Comparison of ENCODE assay signal across 17 cellular contexts in the genomic region with DNA sequence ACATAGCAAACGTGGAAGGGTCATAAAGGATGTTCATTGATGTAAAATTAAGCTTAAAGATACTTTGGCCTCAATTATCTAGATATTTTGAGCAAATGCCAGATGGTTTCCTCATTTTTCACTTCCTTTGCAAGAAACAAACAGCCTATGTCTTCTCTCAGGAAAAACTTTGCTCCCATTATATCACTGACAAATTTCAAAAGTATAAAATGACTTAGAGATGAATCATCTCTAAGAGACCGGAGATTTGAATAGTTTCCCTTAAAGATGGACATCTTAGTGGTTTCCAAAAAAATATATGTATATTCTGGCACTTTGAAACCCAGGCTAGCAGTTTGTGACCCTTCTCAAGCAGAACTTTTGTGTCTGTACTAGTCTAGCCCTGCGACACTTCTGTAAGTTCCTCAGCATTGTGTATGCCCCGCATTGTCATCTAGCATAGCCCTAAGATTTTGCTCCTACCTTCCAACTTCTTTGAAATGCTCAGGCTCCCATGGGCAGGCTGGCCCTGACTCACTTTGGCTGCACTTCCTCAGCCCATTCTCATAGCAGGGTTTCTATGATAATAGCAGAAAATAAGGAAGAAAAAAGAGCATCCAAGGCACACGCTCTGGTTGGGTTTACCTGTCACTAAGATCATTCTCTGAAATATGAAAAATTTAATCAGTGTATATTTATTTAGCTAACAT. TPM values are rescaled to one million over a fixed set of nuclear protein-coding genes. Genes with fewer than 3 reads are reported as not detected.
"Had no signal": no experiment of that assay in that cellular context is flagged by ENCODE, and none has a peak within 500 bp of the region (broad histone marks: within the 10 kb centered on the region; RNA-seq: fewer than 3 reads in every experiment).

No MANE protein-coding gene starts in this region.

- H3K9me3 ChIP-seq: right atrium auricular region, transverse colon had no signal

- H3K27ac ChIP-seq: right atrium auricular region, transverse colon had no signal

- H3K4me3 ChIP-seq: lung, right atrium auricular region, transverse colon had no signal

- H3K36me3 ChIP-seq: right atrium auricular region, transverse colon had no signal

- H3K27ac Mint-ChIP-seq: activated naive CD4-positive, alpha-beta T cell treated with anti-CD3 and anti-CD28 coated beads, Interleukin-2, amount 50 U/mL, for 72 hours; effector memory CD8-positive, alpha-beta T cell; immature natural killer cell; stimulated activated memory B cell treated with anti-CD40 and anti-IgM and Interleukin-4, amounts not matched to agents 10 μg/mL and 1 μg/mL and 100 μg/mL, for 72 hours had no signal

- ATAC-seq: activated naive CD4-positive, alpha-beta T cell treated with anti-CD3 and anti-CD28 coated beads, Interleukin-2, amount 50 U/mL, for 72 hours; activated T-cell treated with anti-CD3 and anti-CD28 coated beads, Interleukin-2, amount 50 U/mL, for 4 hours; effector memory CD8-positive, alpha-beta T cell; left cardiac atrium; stimulated activated memory B cell treated with anti-CD40 and anti-IgM and Interleukin-4, amounts not matched to agents 10 μg/mL and 1 μg/mL and 100 μg/mL, for 72 hours had no signal

- H3K9me3 Mint-ChIP-seq: activated T-cell treated with anti-CD3 and anti-CD28 coated beads, Interleukin-2, amount 50 U/mL, for 4 hours had no signal

- DNase-seq: activated CD4-positive, alpha-beta T cell treated with anti-CD3 and anti-CD28 coated beads for 1 hour; activated CD4-positive, alpha-beta T cell treated with anti-CD3 and anti-CD28 coated beads, Interleukin-2, amount 50 U/mL, for 48 hours; activated effector memory CD4-positive, alpha-beta T cell treated with anti-CD3 and anti-CD28 coated beads, Interleukin-2, amount 50 U/mL, for 16 hours; activated T-cell treated with anti-CD3 and anti-CD28 coated beads, Interleukin-2, amount 50 U/mL, for 4 hours; amniotic stem cell; effector memory CD8-positive, alpha-beta T cell; erythroblast; immature natural killer cell; left cardiac atrium; midbrain; posterior cingulate gyrus; transverse colon had no signal

- H3K27me3 ChIP-seq: right atrium auricular region had no signal

- H3K4me1 Mint-ChIP-seq: immature natural killer cell; stimulated activated memory B cell treated with anti-CD40 and anti-IgM and Interleukin-4, amounts not matched to agents 10 μg/mL and 1 μg/mL and 100 μg/mL, for 72 hours had no signal

- H3K4me1 ChIP-seq: right atrium auricular region, transverse colon had no signal

- H3K4me3 Mint-ChIP-seq: activated T-cell treated with anti-CD3 and anti-CD28 coated beads, Interleukin-2, amount 50 U/mL, for 4 hours; effector memory CD8-positive, alpha-beta T cell; immature natural killer cell; stimulated activated memory B cell treated with anti-CD40 and anti-IgM and Interleukin-4, amounts not matched to agents 10 μg/mL and 1 μg/mL and 100 μg/mL, for 72 hours had no signal

- H3K36me3 Mint-ChIP-seq: activated naive CD4-positive, alpha-beta T cell treated with anti-CD3 and anti-CD28 coated beads, Interleukin-2, amount 50 U/mL, for 72 hours; immature natural killer cell; stimulated activated memory B cell treated with anti-CD40 and anti-IgM and Interleukin-4, amounts not matched to agents 10 μg/mL and 1 μg/mL and 100 μg/mL, for 72 hours had no signal

RNA-seq across cellular contexts. Expression of gene POU3F2, which starts 25.7 kb away (rescaled TPM):
- total RNA-seq: activated naive CD4-positive, alpha-beta T cell treated with anti-CD3 and anti-CD28 coated beads, Interleukin-2, amount 50 U/mL, for 72 hours; activated T-cell treated with anti-CD3 and anti-CD28 coated beads, Interleukin-2, amount 50 U/mL, for 4 hours; right atrium auricular region; subcutaneous adipose tissue; transverse colon had no signal
- polyA plus RNA-seq: immature natural killer cell, lung had no signal
